ENCODE assay signal across 8 cellular contexts in the genomic region with DNA sequence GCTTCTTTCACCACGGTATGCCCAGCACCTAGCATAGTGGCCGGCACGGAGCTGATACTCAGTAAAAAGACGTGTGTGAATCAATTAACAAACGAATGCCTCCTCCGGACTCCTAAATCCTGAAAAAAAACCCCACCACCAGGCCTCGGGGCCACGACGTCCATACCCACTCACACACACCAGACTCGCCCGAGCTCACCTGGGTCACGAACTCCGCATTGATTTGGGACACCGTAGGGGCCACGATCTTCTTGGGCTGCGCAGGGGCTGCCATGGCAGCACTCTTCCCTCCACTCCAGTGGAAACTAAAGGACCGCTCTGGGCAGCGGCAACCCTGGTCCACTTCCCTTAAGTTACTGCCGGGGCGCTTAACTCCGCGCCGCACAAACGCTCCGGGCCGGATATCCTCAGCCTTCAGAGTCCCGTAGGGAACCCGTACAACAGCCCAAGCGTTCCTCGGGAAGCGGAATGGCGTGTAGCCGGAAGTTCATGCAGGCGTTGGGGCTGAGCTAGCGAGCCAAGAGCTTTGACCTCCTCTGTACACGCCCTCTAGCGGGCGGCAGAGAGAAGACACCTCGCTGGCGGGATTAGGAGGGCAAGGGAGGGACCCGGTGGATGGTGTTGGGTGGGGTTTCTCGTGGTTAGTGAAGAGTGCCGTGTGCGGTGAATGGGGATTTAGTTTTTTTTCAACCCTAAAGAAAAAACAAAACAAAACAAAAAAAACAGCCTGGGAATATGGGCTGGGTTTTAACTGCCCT. TPM values are rescaled to one million over a fixed set of nuclear protein-coding genes. Genes with fewer than 3 reads are reported as not detected.
DNase-seq lines count a peak whose midpoint lies in the region; ATAC-seq and TF ChIP-seq lines count a peak whose summit lies in the region.

A gene (minus strand): TSS at position 403 of the 758 bp plus-strand sequence. CDS start 129 bp downstream, at position 274.

- ATAC-seq in HG03196 (IDR thresholded peaks at IDR 0.05; ENCODE audit: unreplicated experiment), result peak; percentile 98
- peak; percentile 99 for ATAC-seq in WTC11

- peaks cover 12% of the 10 kb centered on the region for H3K36me3 Mint-ChIP-seq in WTC11

- CTCF ChIA-PET in WTC11 (lab: Charles Lee), result interaction anchor here (0.6 to 2.7 kb wide), 13 partner anchors 11 to 475 kb away, joined by 3 to 24 read pairs (median 5); a partner anchor contains a TSS

- H3K27ac ChIP-seq in caudate nucleus (ENCODE audit: low read depth, low read length), result peak within 1 kb of the TSS; percentile 56

- TF ChIP-seq POLR2A in GM18951 (IDR thresholded peaks at IDR 0.05; ENCODE audit: extremely low read depth, insufficient read depth, insufficient read length), result peak; percentile 90

- no peaks in the 10 kb centered on the region for H3K9me3 Mint-ChIP-seq in WTC11

- POLR2A ChIA-PET in WTC11 (lab: Charles Lee), result interaction anchor here (0.7 to 2.0 kb wide), 3 partner anchors 11 to 50 kb away, joined by 3 to 14 read pairs (median 3); a partner anchor contains a TSS

- peak within 1 kb of the TSS; percentile 99 for H3K27ac Mint-ChIP-seq in WTC11

- peak; percentile 75 for TF ChIP-seq CTCF in AG09319 (IDR thresholded peaks at IDR 0.05; ENCODE audit: low read depth, low read length)
- TF ChIP-seq CTCF in WTC11 (IDR thresholded peaks at IDR 0.05), result peak; percentile 41

- peaks cover 26% of the 10 kb centered on the region for H3K4me1 Mint-ChIP-seq in WTC11

- in situ Hi-C loops in GM18951 (cut with MboI; ENCODE audit: low sequenced_read_pairs, unreplicated experiment), result no loop called here

- peak within 1 kb of the TSS; percentile 99 for H3K4me3 Mint-ChIP-seq in WTC11

- DNase-seq in AG09319 (ENCODE audit: extremely low read depth, low read depth) (peak; percentile 92), NCI-H226 (peak; percentile 88), WTC11 (ENCODE audit: low spot score) (peak; percentile 96), caudate nucleus (lab: John Stamatoyannopoulos, UW) (peak; percentile 26 to 98 (median 92)), inferior parietal cortex (ENCODE audit: extremely low spot score) (peak; percentile 98)
- peak; percentile 88 to 89 for DNase-seq in stimulated activated CD4-positive, alpha-beta T cell treated with anti-CD3 and anti-CD28 coated beads, Interleukin-12 subunit alpha, Interleukin-12 subunit beta, amount 100 ng/mL, for 24 hours (ENCODE audit: low read depth in 2 of 2)

- H3K27me3 Mint-ChIP-seq in WTC11 (ENCODE audit: low read depth), result no peaks in the 10 kb centered on the region

TF ChIP-seq in WTC11, 78 proteins besides CTCF, POLR2A, EP300 and RAD21 (continues in another document):
- TF ChIP-seq ETV6 (CRISPR knock-in tag; IDR thresholded peaks at IDR 0.05) (peak; percentile 29; the same call in 1 of the 2 replicates), SMAD3 (CRISPR knock-in tag; IDR thresholded peaks at IDR 0.05; ENCODE audit: borderline replicate concordance) (0 out of 2 replicates have a peak, but pooled peaks have one; percentile 15), TEAD1 (CRISPR knock-in tag; IDR thresholded peaks at IDR 0.05) (peak; percentile 81; the same call in 1 of the 2 replicates), SP1 (CRISPR knock-in tag; conservative IDR thresholded peaks at IDR 0.05) (peak; percentile 71), ZNF219 (CRISPR knock-in tag; IDR thresholded peaks at IDR 0.05; ENCODE audit: borderline replicate concordance) (no peak), ZBTB21 (CRISPR knock-in tag; IDR thresholded peaks at IDR 0.05; ENCODE audit: borderline replicate concordance) (0 out of 2 replicates have a peak, but pooled peaks have one; percentile 57), FOXP1 (CRISPR knock-in tag; IDR thresholded peaks at IDR 0.05; ENCODE audit: borderline replicate concordance) (no peak)
- TF ChIP-seq, protein P1, sequence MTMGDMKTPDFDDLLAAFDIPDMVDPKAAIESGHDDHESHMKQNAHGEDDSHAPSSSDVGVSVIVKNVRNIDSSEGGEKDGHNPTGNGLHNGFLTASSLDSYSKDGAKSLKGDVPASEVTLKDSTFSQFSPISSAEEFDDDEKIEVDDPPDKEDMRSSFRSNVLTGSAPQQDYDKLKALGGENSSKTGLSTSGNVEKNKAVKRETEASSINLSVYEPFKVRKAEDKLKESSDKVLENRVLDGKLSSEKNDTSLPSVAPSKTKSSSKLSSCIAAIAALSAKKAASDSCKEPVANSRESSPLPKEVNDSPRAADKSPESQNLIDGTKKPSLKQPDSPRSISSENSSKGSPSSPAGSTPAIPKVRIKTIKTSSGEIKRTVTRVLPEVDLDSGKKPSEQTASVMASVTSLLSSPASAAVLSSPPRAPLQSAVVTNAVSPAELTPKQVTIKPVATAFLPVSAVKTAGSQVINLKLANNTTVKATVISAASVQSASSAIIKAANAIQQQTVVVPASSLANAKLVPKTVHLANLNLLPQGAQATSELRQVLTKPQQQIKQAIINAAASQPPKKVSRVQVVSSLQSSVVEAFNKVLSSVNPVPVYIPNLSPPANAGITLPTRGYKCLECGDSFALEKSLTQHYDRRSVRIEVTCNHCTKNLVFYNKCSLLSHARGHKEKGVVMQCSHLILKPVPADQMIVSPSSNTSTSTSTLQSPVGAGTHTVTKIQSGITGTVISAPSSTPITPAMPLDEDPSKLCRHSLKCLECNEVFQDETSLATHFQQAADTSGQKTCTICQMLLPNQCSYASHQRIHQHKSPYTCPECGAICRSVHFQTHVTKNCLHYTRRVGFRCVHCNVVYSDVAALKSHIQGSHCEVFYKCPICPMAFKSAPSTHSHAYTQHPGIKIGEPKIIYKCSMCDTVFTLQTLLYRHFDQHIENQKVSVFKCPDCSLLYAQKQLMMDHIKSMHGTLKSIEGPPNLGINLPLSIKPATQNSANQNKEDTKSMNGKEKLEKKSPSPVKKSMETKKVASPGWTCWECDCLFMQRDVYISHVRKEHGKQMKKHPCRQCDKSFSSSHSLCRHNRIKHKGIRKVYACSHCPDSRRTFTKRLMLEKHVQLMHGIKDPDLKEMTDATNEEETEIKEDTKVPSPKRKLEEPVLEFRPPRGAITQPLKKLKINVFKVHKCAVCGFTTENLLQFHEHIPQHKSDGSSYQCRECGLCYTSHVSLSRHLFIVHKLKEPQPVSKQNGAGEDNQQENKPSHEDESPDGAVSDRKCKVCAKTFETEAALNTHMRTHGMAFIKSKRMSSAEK (CRISPR knock-in tag; IDR thresholded peaks at IDR 0.05; ENCODE audit: borderline replicate concordance), result no peak
- TF ChIP-seq, protein P2, sequence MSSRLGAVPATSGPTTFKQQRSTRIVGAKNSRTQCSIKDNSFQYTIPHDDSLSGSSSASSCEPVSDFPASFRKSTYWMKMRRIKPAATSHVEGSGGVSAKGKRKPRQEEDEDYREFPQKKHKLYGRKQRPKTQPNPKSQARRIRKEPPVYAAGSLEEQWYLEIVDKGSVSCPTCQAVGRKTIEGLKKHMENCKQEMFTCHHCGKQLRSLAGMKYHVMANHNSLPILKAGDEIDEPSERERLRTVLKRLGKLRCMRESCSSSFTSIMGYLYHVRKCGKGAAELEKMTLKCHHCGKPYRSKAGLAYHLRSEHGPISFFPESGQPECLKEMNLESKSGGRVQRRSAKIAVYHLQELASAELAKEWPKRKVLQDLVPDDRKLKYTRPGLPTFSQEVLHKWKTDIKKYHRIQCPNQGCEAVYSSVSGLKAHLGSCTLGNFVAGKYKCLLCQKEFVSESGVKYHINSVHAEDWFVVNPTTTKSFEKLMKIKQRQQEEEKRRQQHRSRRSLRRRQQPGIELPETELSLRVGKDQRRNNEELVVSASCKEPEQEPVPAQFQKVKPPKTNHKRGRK (CRISPR knock-in tag; IDR thresholded peaks at IDR 0.05; ENCODE audit: borderline replicate concordance), result no peak
- TF ChIP-seq, protein P3, sequence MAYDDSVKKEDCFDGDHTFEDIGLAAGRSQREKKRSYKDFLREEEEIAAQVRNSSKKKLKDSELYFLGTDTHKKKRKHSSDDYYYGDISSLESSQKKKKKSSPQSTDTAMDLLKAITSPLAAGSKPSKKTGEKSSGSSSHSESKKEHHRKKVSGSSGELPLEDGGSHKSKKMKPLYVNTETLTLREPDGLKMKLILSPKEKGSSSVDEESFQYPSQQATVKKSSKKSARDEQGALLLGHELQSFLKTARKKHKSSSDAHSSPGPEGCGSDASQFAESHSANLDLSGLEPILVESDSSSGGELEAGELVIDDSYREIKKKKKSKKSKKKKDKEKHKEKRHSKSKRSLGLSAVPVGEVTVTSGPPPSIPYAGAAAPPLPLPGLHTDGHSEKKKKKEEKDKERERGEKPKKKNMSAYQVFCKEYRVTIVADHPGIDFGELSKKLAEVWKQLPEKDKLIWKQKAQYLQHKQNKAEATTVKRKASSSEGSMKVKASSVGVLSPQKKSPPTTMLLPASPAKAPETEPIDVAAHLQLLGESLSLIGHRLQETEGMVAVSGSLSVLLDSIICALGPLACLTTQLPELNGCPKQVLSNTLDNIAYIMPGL (CRISPR knock-in tag; IDR thresholded peaks at IDR 0.05), result peak; percentile 89
- TF ChIP-seq, protein P4, sequence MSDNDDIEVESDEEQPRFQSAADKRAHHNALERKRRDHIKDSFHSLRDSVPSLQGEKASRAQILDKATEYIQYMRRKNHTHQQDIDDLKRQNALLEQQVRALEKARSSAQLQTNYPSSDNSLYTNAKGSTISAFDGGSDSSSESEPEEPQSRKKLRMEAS (CRISPR knock-in tag; IDR thresholded peaks at IDR 0.05), result peak; percentile 75
- TF ChIP-seq, protein P5, sequence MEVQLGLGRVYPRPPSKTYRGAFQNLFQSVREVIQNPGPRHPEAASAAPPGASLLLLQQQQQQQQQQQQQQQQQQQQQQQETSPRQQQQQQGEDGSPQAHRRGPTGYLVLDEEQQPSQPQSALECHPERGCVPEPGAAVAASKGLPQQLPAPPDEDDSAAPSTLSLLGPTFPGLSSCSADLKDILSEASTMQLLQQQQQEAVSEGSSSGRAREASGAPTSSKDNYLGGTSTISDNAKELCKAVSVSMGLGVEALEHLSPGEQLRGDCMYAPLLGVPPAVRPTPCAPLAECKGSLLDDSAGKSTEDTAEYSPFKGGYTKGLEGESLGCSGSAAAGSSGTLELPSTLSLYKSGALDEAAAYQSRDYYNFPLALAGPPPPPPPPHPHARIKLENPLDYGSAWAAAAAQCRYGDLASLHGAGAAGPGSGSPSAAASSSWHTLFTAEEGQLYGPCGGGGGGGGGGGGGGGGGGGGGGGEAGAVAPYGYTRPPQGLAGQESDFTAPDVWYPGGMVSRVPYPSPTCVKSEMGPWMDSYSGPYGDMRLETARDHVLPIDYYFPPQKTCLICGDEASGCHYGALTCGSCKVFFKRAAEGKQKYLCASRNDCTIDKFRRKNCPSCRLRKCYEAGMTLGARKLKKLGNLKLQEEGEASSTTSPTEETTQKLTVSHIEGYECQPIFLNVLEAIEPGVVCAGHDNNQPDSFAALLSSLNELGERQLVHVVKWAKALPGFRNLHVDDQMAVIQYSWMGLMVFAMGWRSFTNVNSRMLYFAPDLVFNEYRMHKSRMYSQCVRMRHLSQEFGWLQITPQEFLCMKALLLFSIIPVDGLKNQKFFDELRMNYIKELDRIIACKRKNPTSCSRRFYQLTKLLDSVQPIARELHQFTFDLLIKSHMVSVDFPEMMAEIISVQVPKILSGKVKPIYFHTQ (CRISPR knock-in tag; IDR thresholded peaks at IDR 0.05), result no peak

RNA-seq across cellular contexts. Expression of the gene that starts here (rescaled TPM):
- total RNA-seq in WTC11 (2021), result 55.6 to 62.1 TPM (median 57.9 TPM) in 3 replicates

Comparison
In these comparisons a context has a peak if more than half of its experiments do, and no peak if none do; other contexts are left out.
1. Peak in every context shown above with its lines: DNase-seq, ATAC-seq and H3K27ac ChIP-seq.